1 cellular context compared by ENCODE assay signal in the genomic region with DNA sequence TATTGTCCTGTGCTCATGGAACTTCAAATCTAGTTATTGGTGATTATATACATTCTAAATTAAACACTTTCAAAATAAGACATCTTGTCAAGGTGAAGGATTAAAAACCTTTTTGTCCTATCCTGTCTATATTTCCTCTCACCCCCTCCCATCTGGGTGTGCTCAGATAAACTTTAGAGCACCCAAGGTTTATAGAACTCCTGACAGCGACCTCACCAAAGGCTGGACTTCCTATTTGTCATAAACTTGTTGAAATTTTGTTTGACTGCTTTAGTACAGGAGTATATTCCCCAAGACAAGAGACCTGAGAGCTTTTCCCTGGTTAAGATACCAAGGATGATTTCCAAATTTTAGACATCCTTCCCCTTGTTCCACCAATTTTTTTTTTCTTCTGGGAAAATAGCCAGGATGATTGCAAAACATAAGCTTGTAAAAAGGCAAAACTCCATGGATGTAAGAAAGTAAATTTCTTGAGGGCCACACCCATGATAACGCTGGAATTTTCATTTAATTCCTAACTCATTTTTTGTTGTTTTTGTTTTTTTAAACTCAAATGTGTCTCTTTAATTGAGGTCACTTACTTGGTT.
A peak's percentile ranks its signal among the peaks of the same experiment; 100 is the strongest.
TF ChIP-seq lines count a peak whose summit lies in the region.

No MANE protein-coding gene starts in this region.

TF ChIP-seq in A549, 52 proteins besides CTCF, POLR2A, EP300 and RAD21 (continued from another document):
- no peak for TF ChIP-seq ELK1 (IDR thresholded peaks at IDR 0.05; ENCODE audit: low read depth, low read length)
- no peak for TF ChIP-seq FOSL2 (IDR thresholded peaks at IDR 0.05)
- TF ChIP-seq FOSL2 (CRISPR knock-in tag; IDR thresholded peaks at IDR 0.05): no peak
- TF ChIP-seq EHMT2 (IDR thresholded peaks at IDR 0.05; ENCODE audit: low read depth): no peak
- TF ChIP-seq NR3C1 (IDR thresholded peaks at IDR 0.05): no peak
- TF ChIP-seq FOXS1 (CRISPR knock-in tag; IDR thresholded peaks at IDR 0.05): no peak
- no peak for TF ChIP-seq ZFP36 (IDR thresholded peaks at IDR 0.05; ENCODE audit: borderline replicate concordance, partially characterized antibody)
- no peak for TF ChIP-seq ZSCAN20 (CRISPR knock-in tag; IDR thresholded peaks at IDR 0.05)
- TF ChIP-seq, protein P1, sequence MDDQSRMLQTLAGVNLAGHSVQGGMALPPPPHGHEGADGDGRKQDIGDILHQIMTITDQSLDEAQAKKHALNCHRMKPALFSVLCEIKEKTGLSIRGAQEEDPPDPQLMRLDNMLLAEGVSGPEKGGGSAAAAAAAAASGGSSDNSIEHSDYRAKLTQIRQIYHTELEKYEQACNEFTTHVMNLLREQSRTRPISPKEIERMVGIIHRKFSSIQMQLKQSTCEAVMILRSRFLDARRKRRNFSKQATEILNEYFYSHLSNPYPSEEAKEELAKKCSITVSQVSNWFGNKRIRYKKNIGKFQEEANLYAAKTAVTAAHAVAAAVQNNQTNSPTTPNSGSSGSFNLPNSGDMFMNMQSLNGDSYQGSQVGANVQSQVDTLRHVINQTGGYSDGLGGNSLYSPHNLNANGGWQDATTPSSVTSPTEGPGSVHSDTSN (IDR thresholded peaks at IDR 0.05): no peak
- TF ChIP-seq TP53 (CRISPR knock-in tag; IDR thresholded peaks at IDR 0.05): no peak
- TF ChIP-seq JUNB (IDR thresholded peaks at IDR 0.05): no peak
- no peak for TF ChIP-seq BCL3 (IDR thresholded peaks at IDR 0.05)
- no peak for TF ChIP-seq BHLHE40 (IDR thresholded peaks at IDR 0.05; ENCODE audit: low read depth, low read length)
- TF ChIP-seq TFCP2L1 (CRISPR knock-in tag; IDR thresholded peaks at IDR 0.05): no peak
- 0 out of 3 replicates have a peak, but pooled peaks have one; percentile 5 for TF ChIP-seq SMC3 (IDR thresholded peaks at IDR 0.05)
- TF ChIP-seq HOXA7 (CRISPR knock-in tag; IDR thresholded peaks at IDR 0.05): no peak
- TF ChIP-seq POLR2AphosphoS2 (conservative IDR thresholded peaks at IDR 0.05; ENCODE audit: low read length): no peak
